20 cellular contexts compared by ENCODE assay signal in genomic region chr3:117820900-117821299, GRCh38.
DNase-seq lines count a peak whose midpoint lies in the region; ATAC-seq and TF ChIP-seq lines count a peak whose summit lies in the region.
"Had no signal": no experiment of that assay in that cellular context is flagged by ENCODE, and none has a peak within 500 bp of the region (broad histone marks: within the 10 kb centered on the region; RNA-seq: fewer than 3 reads in every experiment).

No MANE protein-coding gene starts in this region.

- dilution Hi-C loops in IMR-90 (cut with HindIII; ENCODE audit: low sequenced_read_pairs, unreplicated experiment): no loop called here

- H3K4me2 ChIP-seq in IMR-90 (ENCODE audit: low read depth, low read length): no peak overlapping the region

- TF ChIP-seq CTCF in AG04449 (IDR thresholded peaks at IDR 0.05; ENCODE audit: insufficient read depth, low read length, missing control alignments) (no peak), IMR-90 (conservative IDR thresholded peaks at IDR 0.05; ENCODE audit: low read depth, low read length) (no peak), foreskin keratinocyte (conservative IDR thresholded peaks at IDR 0.05) (no peak), psoas muscle (IDR thresholded peaks at IDR 0.05) (no peak)

- no peaks in the 10 kb centered on the region for H4K20me1 ChIP-seq in IMR-90 (ENCODE audit: insufficient read depth, low read length)

- H4K91ac ChIP-seq in IMR-90 (ENCODE audit: insufficient read depth, low read depth, low read length): 0 out of 2 replicates have a peak overlapping the region, but pooled peaks have one; percentile 61

- ATAC-seq in IMR-90 (ENCODE audit: low read depth): peak; percentile 74
- ATAC-seq in foreskin keratinocyte: no peak
- ATAC-seq in psoas muscle: no peak
- no peak for ATAC-seq in GM21528 (IDR thresholded peaks at IDR 0.05; ENCODE audit: low FRiP score, unreplicated experiment)
- ATAC-seq in HG03565 (IDR thresholded peaks at IDR 0.05; ENCODE audit: unreplicated experiment): no peak
- ATAC-seq: GM12878; left lobe of liver; right lobe of liver; stimulated activated naive CD8-positive, alpha-beta T cell treated with anti-CD3 and anti-CD28 coated beads, Interleukin-15, amount 100 ng/mL, for 72 hours; T-cell; upper lobe of right lung had no signal

- H3K9me3 ChIP-seq in IMR-90 (ENCODE audit: control insufficient read depth, insufficient read depth, low read length) (no peaks in the 10 kb centered on the region), psoas muscle (no peaks in the 10 kb centered on the region)
- H3K9me3 ChIP-seq: right lobe of liver, upper lobe of right lung had no signal

- BruUV-seq in IMR-90 (replicated peaks; lab: Mats Ljungman, UMichigan): no TSS peak

- H3K9ac ChIP-seq in IMR-90 (ENCODE audit: low read depth, low read length): no peak overlapping the region

- peak overlapping the region; percentile 62 for H2BK20ac ChIP-seq in IMR-90 (ENCODE audit: low read depth, low read length)

- in situ Hi-C loops in IMR-90 (cut with MboI; ENCODE audit: low sequenced_read_pairs): no loop called here

- no CpG with 5 or more reads among the region's 2 CpGs for WGBS in IMR-90 (ENCODE audit: extremely low coverage in 2 of 2, insufficient read length in 1 of 2), 2 experiments
- 49 to 56% (median 51%) methylated on average over 2 of the region's 2 CpGs for WGBS in psoas muscle, 3 donors

- H3K36me3 ChIP-seq in IMR-90 (ENCODE audit: control insufficient read depth, insufficient read depth, low read length): no peaks in the 10 kb centered on the region
- no peaks in the 10 kb centered on the region for H3K36me3 ChIP-seq in psoas muscle (ENCODE audit: insufficient read depth in 1 of 2, low read depth in 1 of 2)
- H3K36me3 ChIP-seq: right lobe of liver, upper lobe of right lung had no signal

- no peak overlapping the region for H2AK9ac ChIP-seq in IMR-90 (replicated peaks; ENCODE audit: low read depth, low read length, poor library complexity)

- no peaks in the 10 kb centered on the region for H3K9me1 ChIP-seq in IMR-90 (ENCODE audit: insufficient read depth, low read length)

- H2BK15ac ChIP-seq in IMR-90 (ENCODE audit: low read depth, low read length): peak overlapping the region; percentile 78; the same call in 1 of the 3 replicates

- no peak overlapping the region for H3K14ac ChIP-seq in IMR-90 (replicated peaks; ENCODE audit: low read depth, low read length)

- H3K79me1 ChIP-seq in IMR-90 (ENCODE audit: low read depth in 1 of 2, low read length in 2 of 2): no peaks in the 10 kb centered on the region

- CTCF ChIA-PET in AG04449 (lab: Yijun Ruan, JAX): no interaction called here
- CTCF ChIA-PET in IMR-90 (lab: Yijun Ruan, JAX): no interaction called here

- H3K4me1 ChIP-seq in IMR-90 (ENCODE audit: control insufficient read depth, insufficient read depth, low read length) (peaks cover 2% of the 10 kb centered on the region; the same call in 1 of the 2 replicates), foreskin keratinocyte (no peaks in the 10 kb centered on the region), psoas muscle (no peaks in the 10 kb centered on the region)
- H3K4me1 ChIP-seq: right lobe of liver, upper lobe of right lung had no signal

- H3K27me3 ChIP-seq in IMR-90 (ENCODE audit: control insufficient read depth, insufficient read depth, low read length): no peaks in the 10 kb centered on the region
- no peaks in the 10 kb centered on the region for H3K27me3 ChIP-seq in foreskin keratinocyte
- H3K27me3 ChIP-seq in psoas muscle (ENCODE audit: insufficient read depth in 3 of 3, low read length in 2 of 3): no peaks in the 10 kb centered on the region
- H3K27me3 ChIP-seq: right lobe of liver, upper lobe of right lung had no signal

- TF ChIP-seq POLR2A in IMR-90 (IDR thresholded peaks at IDR 0.05; ENCODE audit: low read depth, low read length): no peak

- POLR2A ChIA-PET in AG04449 (lab: Yijun Ruan, JAX): no interaction called here
- POLR2A ChIA-PET in IMR-90 (lab: Charles Lee; ENCODE audit: unreplicated experiment): no interaction called here

- H3K56ac ChIP-seq in IMR-90 (ENCODE audit: extremely low read depth, insufficient read depth, low read length): no peak overlapping the region

- H2BK5ac ChIP-seq in IMR-90 (ENCODE audit: low read depth, low read length, poor library complexity, severe bottlenecking): peak overlapping the region; percentile 25

- H2AK5ac ChIP-seq in IMR-90 (ENCODE audit: low read depth, low read length): no peak overlapping the region; the same call in 1 of the 2 replicates

- no peak for TF ChIP-seq RAD21 in IMR-90 (IDR thresholded peaks at IDR 0.05; ENCODE audit: low read length)

- H4K8ac ChIP-seq in IMR-90 (ENCODE audit: low read depth in 2 of 2, low read length in 2 of 2): peak overlapping the region in 1 of 2 experiments; percentile 77; a peak in 1 of 4 replicates

- no peak overlapping the region for H3K23ac ChIP-seq in IMR-90 (ENCODE audit: low read depth, low read length)

- 0 out of 2 replicates have a peak overlapping the region, but pooled peaks have one; percentile 24 for H3K4ac ChIP-seq in IMR-90 (ENCODE audit: low read depth, low read length)

- peak overlapping the region; percentile 76; the same call in 1 of the 2 replicates for H3K18ac ChIP-seq in IMR-90 (ENCODE audit: low read depth, low read length)

- H2BK120ac ChIP-seq in IMR-90 (ENCODE audit: low read depth, low read length): peak overlapping the region; percentile 57; the same call in 1 of the 2 replicates

- H3K27ac ChIP-seq in IMR-90 (ENCODE audit: insufficient read depth, low read length) (no peak overlapping the region), foreskin keratinocyte (no peak overlapping the region), psoas muscle (no peak overlapping the region)
- H3K27ac ChIP-seq: right lobe of liver, upper lobe of right lung had no signal

- intact Hi-C loops in IMR-90 (cut with micrococcal nuclease) (no loop called here), psoas muscle (cut with DNase I) (no loop called here), posterior vena cava (cut with DNase I) (no loop called here)

- no peak overlapping the region for H2AFZ ChIP-seq in IMR-90 (replicated peaks; ENCODE audit: low read length, poor library complexity)

- no peak overlapping the region for H4K5ac ChIP-seq in IMR-90 (ENCODE audit: low read depth, low read length)

- H3K4me3 ChIP-seq in AG04449 (ENCODE audit: low read depth, low read length) (no peak overlapping the region), IMR-90 (ENCODE audit: insufficient read depth, low read depth, low read length) (no peak overlapping the region), psoas muscle (no peak overlapping the region)
- H3K4me3 ChIP-seq: GM12878, right lobe of liver, upper lobe of right lung had no signal

- DNase-seq in AG04449 (ENCODE audit: low read depth, low spot score) (peak; percentile 7), IMR-90 (peak; percentile 66), astrocyte of the hippocampus (ENCODE audit: low read depth, low spot score) (peak; percentile 67), foreskin keratinocyte (peak; percentile 7 to 37), psoas muscle (no peak), posterior vena cava (ENCODE audit: low spot score) (no peak)
- DNase-seq: activated CD4-positive, alpha-beta T cell treated with anti-CD3 and anti-CD28 coated beads, Interleukin-2, amount 50 U/mL, for 48 hours; activated naive CD4-positive, alpha-beta T cell treated with anti-CD3 and anti-CD28 coated beads, Interleukin-2, amount 50 U/mL, for 16 hours; activated T-cell treated with anti-CD3 and anti-CD28 coated beads, Interleukin-2, amount 50 U/mL, for 1 hour; NCI-H1417 treated with DMSO at 0.1 percent for 48 hours; nucleus accumbens; right lobe of liver; stimulated activated CD4-positive, alpha-beta T cell treated with anti-CD3 and anti-CD28 coated beads, Interleukin-1b, Interleukin-23, amount 100 ng/mL, for 48 hours; stimulated activated naive CD8-positive, alpha-beta T cell treated with anti-CD3 and anti-CD28 coated beads, Interleukin-15, amount 100 ng/mL, for 72 hours; T-cell; upper lobe of right lung had no signal

TF ChIP-seq in IMR-90, 13 proteins besides CTCF, POLR2A, EP300 and RAD21:
- TF ChIP-seq, protein P1, sequence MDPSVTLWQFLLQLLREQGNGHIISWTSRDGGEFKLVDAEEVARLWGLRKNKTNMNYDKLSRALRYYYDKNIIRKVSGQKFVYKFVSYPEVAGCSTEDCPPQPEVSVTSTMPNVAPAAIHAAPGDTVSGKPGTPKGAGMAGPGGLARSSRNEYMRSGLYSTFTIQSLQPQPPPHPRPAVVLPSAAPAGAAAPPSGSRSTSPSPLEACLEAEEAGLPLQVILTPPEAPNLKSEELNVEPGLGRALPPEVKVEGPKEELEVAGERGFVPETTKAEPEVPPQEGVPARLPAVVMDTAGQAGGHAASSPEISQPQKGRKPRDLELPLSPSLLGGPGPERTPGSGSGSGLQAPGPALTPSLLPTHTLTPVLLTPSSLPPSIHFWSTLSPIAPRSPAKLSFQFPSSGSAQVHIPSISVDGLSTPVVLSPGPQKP (IDR thresholded peaks at IDR 0.05; ENCODE audit: borderline replicate concordance, low read depth, low read length): no peak
- TF ChIP-seq FOS (IDR thresholded peaks at IDR 0.05; ENCODE audit: low read depth, low read length): peak; percentile 52; the same call in 1 of the 2 replicates

Comparison
In these comparisons a context has a peak if more than half of its experiments do, and no peak if none do; other contexts are left out.
1. DNase-seq: peak in AG04449 (single experiment), IMR-90 (single experiment), astrocyte of the hippocampus (single experiment) and foreskin keratinocyte (2 of 2); none in psoas muscle (0 of 2) and posterior vena cava (single experiment).